In genomic region chr6:61809004-61809595, GRCh38 we compare ENCODE assay signal across 8 cellular contexts.
DNase-seq lines count a peak whose midpoint lies in the region; ATAC-seq and TF ChIP-seq lines count a peak whose summit lies in the region.

No MANE protein-coding gene starts in this region.

- ATAC-seq in GM21528 (IDR thresholded peaks at IDR 0.05; ENCODE audit: low FRiP score, unreplicated experiment) (peak; percentile 78), WTC11 (no peak)

- 0 out of 2 replicates have a peak, but pooled peaks have one; percentile 28 for TF ChIP-seq CTCF in WTC11 (IDR thresholded peaks at IDR 0.05)

- H3K9me3 Mint-ChIP-seq in WTC11, result peaks cover 27% of the 10 kb centered on the region

- DNase-seq in DMS 273 treated with DMSO at 0.1 percent for 48 hours (lab: John Stamatoyannopoulos, UW), result peak; percentile 14
- peak; percentile 31 for DNase-seq in NCI-H1105 (lab: John Stamatoyannopoulos, UW)
- DNase-seq in WTC11 (ENCODE audit: low spot score), result no peak
- DNase-seq in medulla oblongata (ENCODE audit: extremely low spot score), result peak; percentile 78
- no peak for DNase-seq in T-helper 9 cell
- no peak for DNase-seq in cardiac septum (ENCODE audit: low spot score)
- no peak for DNase-seq in GF-D8 (lab: John Stamatoyannopoulos, UW)

- no peaks in the 10 kb centered on the region for H3K27me3 Mint-ChIP-seq in WTC11 (ENCODE audit: low read depth)

- CTCF ChIA-PET in WTC11 (lab: Charles Lee), result interaction anchor here (0.8 to 1.3 kb wide), 6 partner anchors 10 to 475 kb away, joined by 3 to 9 read pairs (median 3); no protein-coding TSS in a partner anchor

- no peak overlapping the region for H3K4me3 Mint-ChIP-seq in WTC11

- peaks cover 16% of the 10 kb centered on the region for H3K36me3 Mint-ChIP-seq in WTC11

- POLR2A ChIA-PET in WTC11 (lab: Charles Lee), result no interaction called here

- H3K27ac Mint-ChIP-seq in WTC11, result no peak overlapping the region

- no peaks in the 10 kb centered on the region for H3K4me1 Mint-ChIP-seq in WTC11

- intact Hi-C loops in cardiac septum (cut with DNase I), result no loop called here

TF ChIP-seq in WTC11, 78 proteins besides CTCF, POLR2A, EP300 and RAD21:
- TF ChIP-seq MAX (CRISPR knock-in tag; IDR thresholded peaks at IDR 0.05) (no peak), IRF2 (CRISPR knock-in tag; IDR thresholded peaks at IDR 0.05; ENCODE audit: borderline replicate concordance, low read depth) (no peak), ZBTB43 (CRISPR knock-in tag; IDR thresholded peaks at IDR 0.05) (no peak), ZNF281 (CRISPR knock-in tag; IDR thresholded peaks at IDR 0.05) (no peak), TCF7 (CRISPR knock-in tag; IDR thresholded peaks at IDR 0.05; ENCODE audit: low read depth) (no peak), ZSCAN18 (CRISPR knock-in tag; IDR thresholded peaks at IDR 0.05) (no peak), ATF1 (CRISPR knock-in tag; IDR thresholded peaks at IDR 0.05) (no peak), RELA (CRISPR knock-in tag; IDR thresholded peaks at IDR 0.05; ENCODE audit: borderline replicate concordance) (no peak)

Comparison
In these comparisons a context has a peak if more than half of its experiments do, and no peak if none do; other contexts are left out.
1. DNase-seq: peak in DMS 273 treated with DMSO at 0.1 percent for 48 hours (single experiment), NCI-H1105 (single experiment) and medulla oblongata (single experiment); none in WTC11 (single experiment), T-helper 9 cell (single experiment), cardiac septum (single experiment) and GF-D8 (single experiment).